ENCODE assay signal across 23 cellular contexts in the genomic region with DNA sequence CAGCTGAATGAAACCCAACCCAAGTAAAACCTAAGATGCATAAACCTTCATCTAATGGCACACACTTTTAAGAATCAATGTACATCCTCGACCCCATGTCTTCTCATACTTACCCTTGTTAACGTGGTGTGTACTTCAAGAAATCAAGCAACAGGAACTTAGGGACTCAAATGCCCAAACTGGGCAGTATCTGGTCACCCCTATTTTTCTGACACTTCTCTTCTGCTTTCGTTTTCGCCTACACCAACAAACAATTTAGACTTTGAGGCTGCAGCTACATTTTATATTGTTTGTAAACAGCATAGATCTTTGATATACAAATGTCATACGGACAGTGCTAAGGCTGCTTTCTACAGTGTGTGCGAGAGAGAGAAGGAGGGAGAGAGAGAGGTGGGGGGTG.
"Had no signal": no experiment of that assay in that cellular context is flagged by ENCODE, and none has a peak within 500 bp of the region (broad histone marks: within the 10 kb centered on the region; RNA-seq: fewer than 3 reads in every experiment).

No MANE protein-coding gene starts in this region.

- H3K9me3 ChIP-seq: colonic mucosa, esophagus muscularis mucosa, esophagus squamous epithelium, gastrocnemius medialis, gastroesophageal sphincter, heart left ventricle, heart right ventricle had no signal

- H3K4me3 ChIP-seq: colonic mucosa, coronary artery, dorsolateral prefrontal cortex, esophagus muscularis mucosa, esophagus squamous epithelium, gastrocnemius medialis, gastroesophageal sphincter, heart left ventricle, heart right ventricle had no signal

- H3K27me3 ChIP-seq: colonic mucosa, dorsolateral prefrontal cortex, foreskin keratinocyte had no signal

- DNase-seq: colonic mucosa; cortex of kidney; dermis blood vessel endothelial cell; dorsolateral prefrontal cortex; effector CD4-positive, alpha-beta T cell; effector CD8-positive, alpha-beta T cell; effector memory CD4-positive, alpha-beta T cell; effector memory CD8-positive, alpha-beta T cell; endodermal cell; erythroblast; esophagus squamous epithelium; foreskin fibroblast; foreskin keratinocyte; foreskin melanocyte; gastrocnemius medialis; glutamatergic neuron; heart left ventricle; heart right ventricle had no signal

- H3K4me1 ChIP-seq: colonic mucosa, esophagus muscularis mucosa, esophagus squamous epithelium, foreskin keratinocyte, gastrocnemius medialis, gastroesophageal sphincter, heart left ventricle, heart right ventricle had no signal

- H3K36me3 ChIP-seq: colonic mucosa, esophagus muscularis mucosa, esophagus squamous epithelium, gastrocnemius medialis, gastroesophageal sphincter, heart left ventricle, heart right ventricle had no signal

- ATAC-seq: effector memory CD8-positive, alpha-beta T cell; esophagus mucosa; foreskin keratinocyte; gastrocnemius medialis; gastroesophageal sphincter; heart left ventricle; heart right ventricle had no signal

- H3K27ac ChIP-seq: colonic mucosa, coronary artery, dorsolateral prefrontal cortex, epithelial cell of prostate, esophagus muscularis mucosa, esophagus squamous epithelium, foreskin keratinocyte, gastrocnemius medialis, gastroesophageal sphincter, heart left ventricle, heart right ventricle had no signal
